23 cellular contexts compared by ENCODE assay signal in genomic region chr3:68025189-68025588, GRCh38.
A peak's percentile ranks its signal among the peaks of the same experiment; 100 is the strongest.
DNase-seq lines count a peak whose midpoint lies in the region; ATAC-seq and TF ChIP-seq lines count a peak whose summit lies in the region.
"Had no signal": no experiment of that assay in that cellular context is flagged by ENCODE, and none has a peak within 500 bp of the region (broad histone marks: within the 10 kb centered on the region; RNA-seq: fewer than 3 reads in every experiment).

No MANE protein-coding gene starts in this region.

- POLR2A ChIA-PET in activated CD8-positive, alpha-beta T cell treated with anti-CD3 and anti-CD28 coated beads for 36 hours (lab: Charles Lee) = no interaction called here

- H3K27me3 ChIP-seq in HAP-1 (ENCODE audit: low read depth) = no peaks in the 10 kb centered on the region
- H3K27me3 ChIP-seq: BE2C; BLaER1 treated with 17β-estradiol and CSF1 and Interleukin-3, amounts not matched to agents 10 nM and 100 nM had no signal

- H3K9me3 ChIP-seq in HAP-1 = no peaks in the 10 kb centered on the region
- H3K9me3 ChIP-seq: A549; BE2C; BLaER1 treated with 17β-estradiol and CSF1 and Interleukin-3, amounts not matched to agents 10 nM and 100 nM had no signal

- no peaks in the 10 kb centered on the region for H3K9me3 Mint-ChIP-seq in activated CD8-positive, alpha-beta T cell treated with anti-CD3 and anti-CD28 coated beads for 36 hours
- no peaks in the 10 kb centered on the region for H3K9me3 Mint-ChIP-seq in activated naive CD8-positive, alpha-beta T cell treated with anti-CD3 and anti-CD28 coated beads, Interleukin-2, amount 50 U/mL, for 24 hours
- H3K9me3 Mint-ChIP-seq in immature natural killer cell = peaks cover 0 to 1% (median 0%) of the 10 kb centered on the region in 6 donors
- H3K9me3 Mint-ChIP-seq: CD4-positive, alpha-beta T cell; CD8-positive, alpha-beta memory T cell; GM23338; H9 had no signal

- ATAC-seq in activated CD8-positive, alpha-beta T cell treated with anti-CD3 and anti-CD28 coated beads for 36 hours = peak; percentile 39
- ATAC-seq in activated naive CD8-positive, alpha-beta T cell treated with anti-CD3 and anti-CD28 coated beads, Interleukin-2, amount 50 U/mL, for 24 hours = no peak
- ATAC-seq: A549, GM12878, GM23338 had no signal

- H3K4me1 Mint-ChIP-seq in activated CD8-positive, alpha-beta T cell treated with anti-CD3 and anti-CD28 coated beads for 36 hours (ENCODE audit: low read depth) = peaks cover 10% of the 10 kb centered on the region
- H3K4me1 Mint-ChIP-seq in activated naive CD8-positive, alpha-beta T cell treated with anti-CD3 and anti-CD28 coated beads, Interleukin-2, amount 50 U/mL, for 24 hours = peaks cover 6% of the 10 kb centered on the region
- H3K4me1 Mint-ChIP-seq in immature natural killer cell = peaks cover 1 to 12% of the 10 kb centered on the region in 2 donors
- H3K4me1 Mint-ChIP-seq: CD14-positive monocyte had no signal

- intact Hi-C loops in activated CD8-positive, alpha-beta T cell treated with anti-CD3 and anti-CD28 coated beads for 36 hours (cut with micrococcal nuclease) = no loop called here

- H3K36me3 ChIP-seq in HAP-1 (replicated peaks) = no peaks in the 10 kb centered on the region
- H3K36me3 ChIP-seq: BE2C; BLaER1 treated with 17β-estradiol and CSF1 and Interleukin-3, amounts not matched to agents 10 nM and 100 nM had no signal

- H3K4me3 ChIP-seq in HAP-1 = no peak overlapping the region
- H3K4me3 ChIP-seq: A549; BLaER1 treated with 17β-estradiol and CSF1 and Interleukin-3, amounts not matched to agents 10 nM and 100 nM; GM12878; GM23338 had no signal

- no peaks in the 10 kb centered on the region for H3K4me1 ChIP-seq in HAP-1
- H3K4me1 ChIP-seq: A549, BE2C had no signal

- no peaks in the 10 kb centered on the region for H3K27me3 Mint-ChIP-seq in activated CD8-positive, alpha-beta T cell treated with anti-CD3 and anti-CD28 coated beads for 36 hours
- H3K27me3 Mint-ChIP-seq in activated naive CD8-positive, alpha-beta T cell treated with anti-CD3 and anti-CD28 coated beads, Interleukin-2, amount 50 U/mL, for 24 hours = no peaks in the 10 kb centered on the region
- H3K27me3 Mint-ChIP-seq in immature natural killer cell (ENCODE audit: low read depth in 3 of 3) = peaks cover 0 to 5% (median 2%) of the 10 kb centered on the region in 3 donors
- H3K27me3 Mint-ChIP-seq: CD4-positive, alpha-beta T cell; CD8-positive, alpha-beta memory T cell had no signal

- H3K27ac Mint-ChIP-seq in activated CD8-positive, alpha-beta T cell treated with anti-CD3 and anti-CD28 coated beads for 36 hours = no peak overlapping the region
- peak overlapping the region; percentile 21 for H3K27ac Mint-ChIP-seq in activated naive CD8-positive, alpha-beta T cell treated with anti-CD3 and anti-CD28 coated beads, Interleukin-2, amount 50 U/mL, for 24 hours
- H3K27ac Mint-ChIP-seq in immature natural killer cell = no peak overlapping the region
- H3K27ac Mint-ChIP-seq: CD14-positive monocyte; CD4-positive, alpha-beta T cell; GM23338; H9; HFFc6 had no signal

- CTCF ChIA-PET in activated CD8-positive, alpha-beta T cell treated with anti-CD3 and anti-CD28 coated beads for 36 hours (lab: Charles Lee) = no interaction called here

- DNase-seq in activated CD8-positive, alpha-beta T cell treated with anti-CD3 and anti-CD28 coated beads for 36 hours = no peak
- DNase-seq in activated naive CD8-positive, alpha-beta T cell treated with anti-CD3 and anti-CD28 coated beads, Interleukin-2, amount 50 U/mL, for 24 hours = no peak
- DNase-seq in immature natural killer cell = peak in 2 of 3 donors; percentile 5 to 23
- DNase-seq in HAP-1 (ENCODE audit: low spot score in 2 of 2) = no peak
- no peak for DNase-seq in SW480 (ENCODE audit: low spot score)
- no peak for DNase-seq in stimulated activated CD4-positive, alpha-beta T cell treated with anti-CD3 and anti-CD28 coated beads, Interleukin-4, amount 100 ng/mL, for 24 hours
- DNase-seq: 8988T; ACHN; AML-193; BE2C; CD4-positive, alpha-beta T cell; CD8-positive, alpha-beta memory T cell; DMS 273 treated with DMSO at 0.1 percent for 48 hours; DMS79; EL; GDM1; H9; HFFc6 had no signal

- no peak overlapping the region for H3K4me3 Mint-ChIP-seq in activated CD8-positive, alpha-beta T cell treated with anti-CD3 and anti-CD28 coated beads for 36 hours
- no peak overlapping the region for H3K4me3 Mint-ChIP-seq in activated naive CD8-positive, alpha-beta T cell treated with anti-CD3 and anti-CD28 coated beads, Interleukin-2, amount 50 U/mL, for 24 hours
- H3K4me3 Mint-ChIP-seq in immature natural killer cell = no peak overlapping the region
- H3K4me3 Mint-ChIP-seq: CD14-positive monocyte; CD4-positive, alpha-beta T cell; CD8-positive, alpha-beta memory T cell; GM23338; H9; HFFc6 had no signal

- no peaks in the 10 kb centered on the region for H3K36me3 Mint-ChIP-seq in activated CD8-positive, alpha-beta T cell treated with anti-CD3 and anti-CD28 coated beads for 36 hours (ENCODE audit: low read depth)
- H3K36me3 Mint-ChIP-seq in activated naive CD8-positive, alpha-beta T cell treated with anti-CD3 and anti-CD28 coated beads, Interleukin-2, amount 50 U/mL, for 24 hours (ENCODE audit: low read depth) = no peaks in the 10 kb centered on the region
- no peaks in the 10 kb centered on the region for H3K36me3 Mint-ChIP-seq in immature natural killer cell
- H3K36me3 Mint-ChIP-seq: CD14-positive monocyte; CD8-positive, alpha-beta memory T cell had no signal

- no peak for TF ChIP-seq CTCF in activated CD8-positive, alpha-beta T cell treated with anti-CD3 and anti-CD28 coated beads for 36 hours (IDR thresholded peaks at IDR 0.05)

- in situ Hi-C loops in HAP-1 (cut with MboI; ENCODE audit: low sequenced_read_pairs) = no loop called here

Comparison
In these comparisons a context has a peak if more than half of its experiments do, and no peak if none do; other contexts are left out.
1. DNase-seq: peak in immature natural killer cell (2 of 3); none in activated CD8-positive, alpha-beta T cell treated with anti-CD3 and anti-CD28 coated beads for 36 hours (single experiment), activated naive CD8-positive, alpha-beta T cell treated with anti-CD3 and anti-CD28 coated beads, Interleukin-2, amount 50 U/mL, for 24 hours (single experiment), HAP-1 (0 of 2), SW480 (single experiment) and stimulated activated CD4-positive, alpha-beta T cell treated with anti-CD3 and anti-CD28 coated beads, Interleukin-4, amount 100 ng/mL, for 24 hours (single experiment).